27 cellular contexts compared by ENCODE assay signal in the genomic region with DNA sequence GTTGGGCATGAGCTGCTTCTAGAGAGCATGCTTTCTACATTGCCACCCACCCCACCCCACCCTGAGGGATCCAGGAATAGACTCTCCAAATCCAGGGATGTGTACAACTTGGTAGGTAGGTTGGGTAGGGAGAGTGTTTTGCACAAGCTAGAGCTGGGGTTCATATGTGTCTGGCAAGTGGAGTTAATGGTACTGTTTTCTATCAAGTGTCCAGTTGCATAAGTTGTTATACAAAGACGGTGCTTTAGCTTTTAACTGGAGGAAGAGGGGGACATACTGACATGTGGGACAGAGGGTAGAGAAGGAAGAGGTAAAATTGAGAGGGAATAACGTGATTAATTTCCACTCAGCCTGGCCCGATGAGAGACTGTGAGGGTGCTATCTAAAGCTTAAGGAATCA.
"Had no signal": no experiment of that assay in that cellular context is flagged by ENCODE, and none has a peak within 500 bp of the region (broad histone marks: within the 10 kb centered on the region; RNA-seq: fewer than 3 reads in every experiment).

No MANE protein-coding gene starts in this region.

- H3K36me3 Mint-ChIP-seq: neural progenitor cell; stimulated activated effector memory CD8-positive, alpha-beta T cell treated with anti-CD3 and anti-CD28 coated beads, Interleukin-12 subunit alpha, Interleukin-12 subunit beta, amount 100 ng/mL, for 72 hours; stimulated activated naive B cell treated with anti-CD40 and anti-IgM and Interleukin-4, amounts not matched to agents 10 μg/mL and 1 μg/mL and 100 μg/mL, for 72 hours had no signal

- H3K4me1 ChIP-seq: neural progenitor cell, parathyroid adenoma, psoas muscle, right lobe of liver, stomach, thyroid gland, upper lobe of left lung, vagina had no signal

- H3K9me3 Mint-ChIP-seq: stimulated activated effector memory CD8-positive, alpha-beta T cell treated with anti-CD3 and anti-CD28 coated beads, Interleukin-12 subunit alpha, Interleukin-12 subunit beta, amount 100 ng/mL, for 72 hours; stimulated activated naive CD8-positive, alpha-beta T cell treated with anti-CD3 and anti-CD28 coated beads, Interleukin-15, Interleukin-2, amounts not matched to agents 100 ng/mL and 50 ng/mL, for 24 hours had no signal

- DNase-seq: occipital lobe; ovary; posterior cingulate gyrus; psoas muscle; right cardiac atrium; right lobe of liver; sigmoid colon; small intestine; stimulated activated CD4-positive, alpha-beta T cell treated with anti-CD3 and anti-CD28 coated beads, Interleukin-15, amount 100 ng/mL, for 24 hours; stimulated activated CD4-positive, alpha-beta T cell treated with anti-CD3 and anti-CD28 coated beads, Interleukin-2, amount 100 ng/mL, for 24 hours; stimulated activated CD4-positive, alpha-beta T cell treated with anti-CD3 and anti-CD28 coated beads, Interleukin-2, amount 100 ng/mL, for 48 hours; stimulated activated CD4-positive, alpha-beta T cell treated with anti-CD3 and anti-CD28 coated beads, Interleukin-4, amount 100 ng/mL, for 24 hours; stimulated activated naive B cell treated with anti-CD40 and anti-IgM and Interleukin-4, amounts not matched to agents 10 μg/mL and 1 μg/mL and 100 μg/mL, for 72 hours; stimulated activated naive CD4-positive, alpha-beta T cell treated with Interleukin-2 at 50 U/mL for 16 hours; stomach; thyroid gland; trophoblast cell; upper lobe of left lung had no signal

- H3K27ac ChIP-seq: neural progenitor cell, ovary, parathyroid adenoma, psoas muscle, right lobe of liver, stomach, thoracic aorta, thyroid gland, tibial nerve, upper lobe of left lung, vagina had no signal

- H3K4me3 ChIP-seq: neural progenitor cell, ovary, psoas muscle, right lobe of liver, sigmoid colon, stomach, thoracic aorta, thyroid gland, tibial nerve, upper lobe of left lung, vagina had no signal

- H3K27ac Mint-ChIP-seq: nephron; neural progenitor cell; progenitor cell of endocrine pancreas; stimulated activated effector memory CD8-positive, alpha-beta T cell treated with anti-CD3 and anti-CD28 coated beads, Interleukin-12 subunit alpha, Interleukin-12 subunit beta, amount 100 ng/mL, for 72 hours; stimulated activated naive B cell treated with anti-CD40 and anti-IgM and Interleukin-4, amounts not matched to agents 10 μg/mL and 1 μg/mL and 100 μg/mL, for 72 hours; stimulated activated naive CD8-positive, alpha-beta T cell treated with anti-CD3 and anti-CD28 coated beads, Interleukin-15, Interleukin-2, amounts not matched to agents 100 ng/mL and 50 ng/mL, for 24 hours had no signal

- H3K9me3 ChIP-seq: ovary, psoas muscle, right lobe of liver, sigmoid colon, stomach, thoracic aorta, thyroid gland, tibial nerve, upper lobe of left lung, vagina had no signal

- H3K4me2 ChIP-seq: neural progenitor cell had no signal

- H3K27me3 ChIP-seq: neural progenitor cell, ovary, right lobe of liver, sigmoid colon, stomach, thyroid gland, tibial nerve, upper lobe of left lung, vagina had no signal

- ATAC-seq: psoas muscle; right cardiac atrium; right lobe of liver; stimulated activated effector memory CD8-positive, alpha-beta T cell treated with anti-CD3 and anti-CD28 coated beads, Interleukin-12 subunit alpha, Interleukin-12 subunit beta, amount 100 ng/mL, for 72 hours; stimulated activated naive B cell treated with anti-CD40 and anti-IgM and Interleukin-4, amounts not matched to agents 10 μg/mL and 1 μg/mL and 100 μg/mL, for 72 hours had no signal

- H3K4me3 Mint-ChIP-seq: nephron; neural progenitor cell; stimulated activated effector memory CD8-positive, alpha-beta T cell treated with anti-CD3 and anti-CD28 coated beads, Interleukin-12 subunit alpha, Interleukin-12 subunit beta, amount 100 ng/mL, for 72 hours; stimulated activated naive B cell treated with anti-CD40 and anti-IgM and Interleukin-4, amounts not matched to agents 10 μg/mL and 1 μg/mL and 100 μg/mL, for 72 hours; stimulated activated naive CD8-positive, alpha-beta T cell treated with anti-CD3 and anti-CD28 coated beads, Interleukin-15, Interleukin-2, amounts not matched to agents 100 ng/mL and 50 ng/mL, for 24 hours had no signal

- H3K9ac ChIP-seq: neural progenitor cell, parathyroid adenoma had no signal

- H3K36me3 ChIP-seq: neural progenitor cell, ovary, right lobe of liver, sigmoid colon, stomach, thoracic aorta, thyroid gland, tibial nerve, upper lobe of left lung, vagina had no signal

- H3K4me1 Mint-ChIP-seq: stimulated activated effector memory CD8-positive, alpha-beta T cell treated with anti-CD3 and anti-CD28 coated beads, Interleukin-12 subunit alpha, Interleukin-12 subunit beta, amount 100 ng/mL, for 72 hours; stimulated activated naive B cell treated with anti-CD40 and anti-IgM and Interleukin-4, amounts not matched to agents 10 μg/mL and 1 μg/mL and 100 μg/mL, for 72 hours had no signal

- H2AFZ ChIP-seq: neural progenitor cell, parathyroid adenoma had no signal
